ENCODE assay signal across 27 cellular contexts in the genomic region with DNA sequence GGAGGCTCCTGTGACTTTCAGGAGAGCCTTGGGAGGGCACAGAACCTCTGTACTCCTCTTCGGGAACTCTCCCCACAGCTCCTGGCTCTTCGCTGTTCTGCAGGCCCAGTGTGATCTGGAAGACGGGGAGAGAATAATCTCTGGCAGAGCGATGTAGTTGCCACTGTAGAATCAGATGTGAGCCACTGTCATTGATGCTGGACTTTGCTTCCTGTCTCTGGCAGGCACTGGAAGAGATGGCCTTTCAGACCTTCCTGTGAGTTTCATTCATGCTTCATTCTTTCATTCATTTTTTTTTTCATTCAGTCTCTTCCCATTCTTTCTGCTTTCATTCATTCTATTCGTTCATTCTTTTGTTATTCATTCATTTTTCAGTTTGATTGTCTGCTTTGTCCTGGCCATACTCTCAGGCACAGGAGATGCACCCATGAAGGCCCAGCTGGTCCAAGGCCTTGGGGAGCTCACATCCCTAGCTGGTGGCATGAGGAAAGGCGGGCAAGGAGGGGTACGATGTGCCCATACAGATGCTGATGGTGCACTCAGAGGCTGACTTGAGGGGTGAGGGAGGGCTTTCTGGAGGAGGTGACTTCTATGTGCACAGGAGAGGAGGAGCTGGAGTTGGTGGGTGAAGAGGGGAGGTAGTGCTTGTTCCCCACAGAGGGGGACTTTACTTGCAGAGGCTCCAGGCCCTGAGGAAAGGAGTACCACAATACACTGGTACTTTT. TPM values are rescaled to one million over a fixed set of nuclear protein-coding genes. Genes with fewer than 3 reads are reported as not detected.
A peak's percentile ranks its signal among the peaks of the same experiment; 100 is the strongest.
DNase-seq lines count a peak whose midpoint lies in the region; ATAC-seq and TF ChIP-seq lines count a peak whose summit lies in the region.
"Had no signal": no experiment of that assay in that cellular context is flagged by ENCODE, and none has a peak within 500 bp of the region (broad histone marks: within the 10 kb centered on the region; RNA-seq: fewer than 3 reads in every experiment).

No MANE protein-coding gene starts in this region.

- no peak overlapping the region for H3K9ac ChIP-seq in trophoblast cell (ENCODE audit: low read length)

- CTCF ChIA-PET in CD8-positive, alpha-beta memory T cell (lab: Charles Lee), result no interaction called here
- CTCF ChIA-PET in WTC11 (lab: Charles Lee), result interaction anchor here (1.2 kb wide), 1 partner anchor 208 kb away, joined by 3 read pairs; no protein-coding TSS in a partner anchor

- H4K8ac ChIP-seq in trophoblast cell (ENCODE audit: low read depth, low read length), result no peak overlapping the region

- no peak overlapping the region for H3K27ac ChIP-seq in CD8-positive, alpha-beta memory T cell (ENCODE audit: low read depth, low read length)
- no peak overlapping the region for H3K27ac ChIP-seq in trophoblast cell (ENCODE audit: low read depth, low read length)
- H3K27ac ChIP-seq: cardiac muscle cell, HL-60, thoracic aorta, WERI-Rb-1 had no signal

- H3K4me3 ChIP-seq in CD8-positive, alpha-beta memory T cell (ENCODE audit: low read length), result no peak overlapping the region
- H3K4me3 ChIP-seq in trophoblast cell (ENCODE audit: low read depth, low read length), result peak overlapping the region; percentile 1
- H3K4me3 ChIP-seq: cardiac muscle cell, left lung, thoracic aorta had no signal

- WGBS in trophoblast cell (ENCODE audit: extremely low coverage, insufficient coverage, insufficient read length), result no CpG with 5 or more reads among the region's 7 CpGs

- no peak overlapping the region for H2BK5ac ChIP-seq in trophoblast cell (ENCODE audit: low read depth, low read length, poor library complexity)

- H3K18ac ChIP-seq in trophoblast cell (ENCODE audit: low read length), result no peak overlapping the region

- H3K4me2 ChIP-seq in trophoblast cell (ENCODE audit: low read length), result no peak overlapping the region

- no peaks in the 10 kb centered on the region for H3K27me3 ChIP-seq in CD8-positive, alpha-beta memory T cell (ENCODE audit: insufficient read depth, low read length, poor library complexity, severe bottlenecking)
- H3K27me3 ChIP-seq in trophoblast cell (ENCODE audit: insufficient read depth, low read length), result no peaks in the 10 kb centered on the region
- H3K27me3 ChIP-seq: cardiac muscle cell, left lung had no signal

- peak overlapping the region in 7 of 8 donors; percentile 1 to 89 (median 64) for H3K27ac Mint-ChIP-seq in CD8-positive, alpha-beta memory T cell
- H3K27ac Mint-ChIP-seq in WTC11, result peak overlapping the region; percentile 2; the same call in 1 of the 2 replicates
- H3K27ac Mint-ChIP-seq in immature natural killer cell, result peak overlapping the region in 5 of 6 donors; percentile 30 to 73 (median 59)
- H3K27ac Mint-ChIP-seq: activated CD4-positive, alpha-beta memory T cell treated with anti-CD3 and anti-CD28 coated beads for 36 hours; mesothelial cell of epicardium; progenitor cell of endocrine pancreas had no signal

- no peaks in the 10 kb centered on the region for H3K9me3 Mint-ChIP-seq in CD8-positive, alpha-beta memory T cell
- no peaks in the 10 kb centered on the region for H3K9me3 Mint-ChIP-seq in WTC11
- H3K9me3 Mint-ChIP-seq in immature natural killer cell, result no peaks in the 10 kb centered on the region
- H3K9me3 Mint-ChIP-seq: activated CD4-positive, alpha-beta memory T cell treated with anti-CD3 and anti-CD28 coated beads for 36 hours; mesothelial cell of epicardium; nephron had no signal

- peaks cover 7% of the 10 kb centered on the region for H3K4me1 ChIP-seq in CD8-positive, alpha-beta memory T cell (ENCODE audit: insufficient read depth, low read length)
- peaks cover 14 to 21% of the 10 kb centered on the region in 2 experiments for H3K4me1 ChIP-seq in trophoblast cell (ENCODE audit: control insufficient read depth in 1 of 2, insufficient read depth in 2 of 2, low read length in 2 of 2)

- H3K27me3 Mint-ChIP-seq in CD8-positive, alpha-beta memory T cell, result no peaks in the 10 kb centered on the region
- H3K27me3 Mint-ChIP-seq in WTC11 (ENCODE audit: low read depth), result no peaks in the 10 kb centered on the region
- H3K27me3 Mint-ChIP-seq in immature natural killer cell (ENCODE audit: low read depth in 3 of 3), result peaks cover 0 to 10% (median 3%) of the 10 kb centered on the region in 3 donors
- H3K27me3 Mint-ChIP-seq: activated CD4-positive, alpha-beta memory T cell treated with anti-CD3 and anti-CD28 coated beads for 36 hours; progenitor cell of endocrine pancreas had no signal

- no peak overlapping the region for H2BK120ac ChIP-seq in trophoblast cell (ENCODE audit: insufficient read depth, low read length, poor library complexity)

- no peak for DNase-seq in CD8-positive, alpha-beta memory T cell
- no peak for DNase-seq in WTC11 (ENCODE audit: low spot score)
- DNase-seq in immature natural killer cell, result no peak
- no peak for DNase-seq in trophoblast cell
- no peak for DNase-seq in NCI-H1930 (lab: John Stamatoyannopoulos, UW)
- DNase-seq in activated CD4-positive, alpha-beta T cell treated with anti-CD3 and anti-CD28 coated beads for 1 hour, result no peak
- DNase-seq: activated CD4-positive, alpha-beta memory T cell treated with anti-CD3 and anti-CD28 coated beads for 36 hours; amygdala; Calu3; dermis blood vessel endothelial cell; EL; GOT3; head of caudate nucleus; left lung; NCI-H2107; RPMI8226; stimulated activated CD4-positive, alpha-beta T cell treated with anti-CD3 and anti-CD28 coated beads, Interleukin-1b, Interleukin-23, amount 100 ng/mL, for 48 hours; stimulated activated naive CD4-positive, alpha-beta T cell; WERI-Rb-1 had no signal

- no peak for TF ChIP-seq CTCF in WTC11 (IDR thresholded peaks at IDR 0.05)

- H4K12ac ChIP-seq in trophoblast cell (ENCODE audit: low read depth, low read length), result no peak overlapping the region

- peaks cover 21% of the 10 kb centered on the region for H3K79me2 ChIP-seq in trophoblast cell (ENCODE audit: control insufficient read depth, insufficient read depth, low read length, poor library complexity)

- no peaks in the 10 kb centered on the region for H3K36me3 ChIP-seq in CD8-positive, alpha-beta memory T cell (ENCODE audit: insufficient read depth, low read length)
- peaks cover 4 to 14% of the 10 kb centered on the region in 2 experiments for H3K36me3 ChIP-seq in trophoblast cell (ENCODE audit: control insufficient read depth in 1 of 2, insufficient read depth in 2 of 2, low read length in 2 of 2)
- H3K36me3 ChIP-seq: cardiac muscle cell, left lung, thoracic aorta, WERI-Rb-1 had no signal

- H3K4me3 Mint-ChIP-seq in CD8-positive, alpha-beta memory T cell, result peak overlapping the region in 1 of 7 donors; percentile 85
- H3K4me3 Mint-ChIP-seq in WTC11 (no peak overlapping the region), immature natural killer cell (peak overlapping the region; percentile 14 to 39 (median 30))
- H3K4me3 Mint-ChIP-seq: activated CD4-positive, alpha-beta memory T cell treated with anti-CD3 and anti-CD28 coated beads for 36 hours; mesothelial cell of epicardium; nephron had no signal

- ATAC-seq in WTC11, result no peak
- no peak for ATAC-seq in HG02884 (IDR thresholded peaks at IDR 0.05; ENCODE audit: unreplicated experiment)
- no peak for ATAC-seq in GM18867 (IDR thresholded peaks at IDR 0.05; ENCODE audit: unreplicated experiment)

- H3K4me1 Mint-ChIP-seq in CD8-positive, alpha-beta memory T cell, result peaks cover 38 to 80% (median 54%) of the 10 kb centered on the region in 3 donors
- H3K4me1 Mint-ChIP-seq in WTC11 (peaks cover 70% of the 10 kb centered on the region), immature natural killer cell (peaks cover 65 to 82% of the 10 kb centered on the region in 2 donors)

- H3K14ac ChIP-seq in trophoblast cell (ENCODE audit: low read length), result no peak overlapping the region

- H2BK12ac ChIP-seq in trophoblast cell (ENCODE audit: low read length), result no peak overlapping the region

- H3K9me3 ChIP-seq in CD8-positive, alpha-beta memory T cell (ENCODE audit: low read length), result no peaks in the 10 kb centered on the region
- no peaks in the 10 kb centered on the region for H3K9me3 ChIP-seq in trophoblast cell (ENCODE audit: insufficient read depth, low read depth, low read length)
- H3K9me3 ChIP-seq: left lung, thoracic aorta had no signal

- peaks cover 2% of the 10 kb centered on the region for H3K79me1 ChIP-seq in trophoblast cell (ENCODE audit: low read length)

- H3K23ac ChIP-seq in trophoblast cell (ENCODE audit: low read length), result no peak overlapping the region

- H2AK5ac ChIP-seq in trophoblast cell (ENCODE audit: low read length), result no peak overlapping the region

- peak overlapping the region; percentile 19 for H3K4ac ChIP-seq in trophoblast cell (ENCODE audit: low read depth, low read length)

- no peak overlapping the region for H4K91ac ChIP-seq in trophoblast cell (ENCODE audit: low read depth, low read length)

- H2AFZ ChIP-seq in trophoblast cell (ENCODE audit: insufficient read depth, low read length, poor library complexity), result no peak overlapping the region

- H3K36me3 Mint-ChIP-seq in CD8-positive, alpha-beta memory T cell, result peaks cover 0 to 14% (median 4%) of the 10 kb centered on the region in 3 donors
- H3K36me3 Mint-ChIP-seq in WTC11, result no peaks in the 10 kb centered on the region
- H3K36me3 Mint-ChIP-seq in immature natural killer cell, result no peaks in the 10 kb centered on the region
- H3K36me3 Mint-ChIP-seq: activated CD4-positive, alpha-beta memory T cell treated with anti-CD3 and anti-CD28 coated beads for 36 hours; mesothelial cell of epicardium had no signal

- POLR2A ChIA-PET in CD8-positive, alpha-beta memory T cell (lab: Charles Lee), result interaction anchor here (0.7 kb wide), 1 partner anchor 19 kb away, joined by 3 read pairs; no protein-coding TSS in a partner anchor
- POLR2A ChIA-PET in WTC11 (lab: Charles Lee), result no interaction called here

TF ChIP-seq in WTC11, 78 proteins besides CTCF, POLR2A, EP300 and RAD21 (continues in another document):
- TF ChIP-seq, protein P1, sequence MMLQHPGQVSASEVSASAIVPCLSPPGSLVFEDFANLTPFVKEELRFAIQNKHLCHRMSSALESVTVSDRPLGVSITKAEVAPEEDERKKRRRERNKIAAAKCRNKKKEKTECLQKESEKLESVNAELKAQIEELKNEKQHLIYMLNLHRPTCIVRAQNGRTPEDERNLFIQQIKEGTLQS (CRISPR knock-in tag; conservative IDR thresholded peaks at IDR 0.05), result no peak
- TF ChIP-seq NR3C1 (CRISPR knock-in tag; conservative IDR thresholded peaks at IDR 0.05; ENCODE audit: low read depth) (no peak), PRRX2 (CRISPR knock-in tag; IDR thresholded peaks at IDR 0.05) (no peak), SMAD4 (CRISPR knock-in tag; IDR thresholded peaks at IDR 0.05) (no peak)

RNA-seq across cellular contexts. Expression of gene CMIP, which starts 44.2 kb away (rescaled TPM):
- total RNA-seq in CD8-positive, alpha-beta memory T cell, result 10 to 100 TPM; 23.6 to 24.4 TPM
- polyA plus RNA-seq in CD8-positive, alpha-beta memory T cell, result 1.0 TPM
- 57.0 to 63.7 TPM (median 59.6 TPM) in 3 replicates for total RNA-seq in WTC11 (2021)
- 1 to 10 TPM in 1 of 3 donors, under 1 TPM in 1, not detected in 1; 0.53 to 1.7 TPM for polyA plus RNA-seq in immature natural killer cell
- polyA plus RNA-seq in trophoblast cell (2013), result 78.7 and 79.2 TPM in 2 replicates

Comparison
In these comparisons a context has a peak if more than half of its experiments do, and no peak if none do; other contexts are left out.
1. H3K27ac Mint-ChIP-seq: peak in every context shown above with its lines; median percentile 64 in CD8-positive, alpha-beta memory T cell; 59 in immature natural killer cell; 2 in WTC11.